In the genomic region with DNA sequence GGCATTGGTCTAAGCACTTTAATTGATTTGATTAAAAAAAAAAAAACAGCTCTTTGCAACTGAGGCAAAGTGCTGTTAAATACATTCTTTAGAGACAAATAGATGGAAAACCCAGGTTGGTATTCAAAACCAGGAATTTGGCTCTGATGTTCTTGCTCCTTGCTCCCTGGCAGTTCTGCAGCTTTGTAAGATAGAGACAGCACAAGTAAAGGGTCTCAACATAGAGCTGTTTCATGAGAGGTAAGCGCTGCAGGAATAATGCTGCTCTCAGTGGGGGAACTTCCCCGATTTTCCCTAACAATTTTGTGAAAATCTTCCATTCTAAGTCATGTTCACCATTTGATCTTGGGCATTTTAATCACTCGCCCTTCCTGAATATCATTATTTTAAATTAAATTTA, we compare ENCODE assay signal across 1 cellular context.
TF ChIP-seq lines count a peak whose summit lies in the region.

No MANE protein-coding gene starts in this region.

TF ChIP-seq in GM23338, 12 proteins besides CTCF, POLR2A, EP300 and RAD21 (continued from another document):
- TF ChIP-seq, protein P1, sequence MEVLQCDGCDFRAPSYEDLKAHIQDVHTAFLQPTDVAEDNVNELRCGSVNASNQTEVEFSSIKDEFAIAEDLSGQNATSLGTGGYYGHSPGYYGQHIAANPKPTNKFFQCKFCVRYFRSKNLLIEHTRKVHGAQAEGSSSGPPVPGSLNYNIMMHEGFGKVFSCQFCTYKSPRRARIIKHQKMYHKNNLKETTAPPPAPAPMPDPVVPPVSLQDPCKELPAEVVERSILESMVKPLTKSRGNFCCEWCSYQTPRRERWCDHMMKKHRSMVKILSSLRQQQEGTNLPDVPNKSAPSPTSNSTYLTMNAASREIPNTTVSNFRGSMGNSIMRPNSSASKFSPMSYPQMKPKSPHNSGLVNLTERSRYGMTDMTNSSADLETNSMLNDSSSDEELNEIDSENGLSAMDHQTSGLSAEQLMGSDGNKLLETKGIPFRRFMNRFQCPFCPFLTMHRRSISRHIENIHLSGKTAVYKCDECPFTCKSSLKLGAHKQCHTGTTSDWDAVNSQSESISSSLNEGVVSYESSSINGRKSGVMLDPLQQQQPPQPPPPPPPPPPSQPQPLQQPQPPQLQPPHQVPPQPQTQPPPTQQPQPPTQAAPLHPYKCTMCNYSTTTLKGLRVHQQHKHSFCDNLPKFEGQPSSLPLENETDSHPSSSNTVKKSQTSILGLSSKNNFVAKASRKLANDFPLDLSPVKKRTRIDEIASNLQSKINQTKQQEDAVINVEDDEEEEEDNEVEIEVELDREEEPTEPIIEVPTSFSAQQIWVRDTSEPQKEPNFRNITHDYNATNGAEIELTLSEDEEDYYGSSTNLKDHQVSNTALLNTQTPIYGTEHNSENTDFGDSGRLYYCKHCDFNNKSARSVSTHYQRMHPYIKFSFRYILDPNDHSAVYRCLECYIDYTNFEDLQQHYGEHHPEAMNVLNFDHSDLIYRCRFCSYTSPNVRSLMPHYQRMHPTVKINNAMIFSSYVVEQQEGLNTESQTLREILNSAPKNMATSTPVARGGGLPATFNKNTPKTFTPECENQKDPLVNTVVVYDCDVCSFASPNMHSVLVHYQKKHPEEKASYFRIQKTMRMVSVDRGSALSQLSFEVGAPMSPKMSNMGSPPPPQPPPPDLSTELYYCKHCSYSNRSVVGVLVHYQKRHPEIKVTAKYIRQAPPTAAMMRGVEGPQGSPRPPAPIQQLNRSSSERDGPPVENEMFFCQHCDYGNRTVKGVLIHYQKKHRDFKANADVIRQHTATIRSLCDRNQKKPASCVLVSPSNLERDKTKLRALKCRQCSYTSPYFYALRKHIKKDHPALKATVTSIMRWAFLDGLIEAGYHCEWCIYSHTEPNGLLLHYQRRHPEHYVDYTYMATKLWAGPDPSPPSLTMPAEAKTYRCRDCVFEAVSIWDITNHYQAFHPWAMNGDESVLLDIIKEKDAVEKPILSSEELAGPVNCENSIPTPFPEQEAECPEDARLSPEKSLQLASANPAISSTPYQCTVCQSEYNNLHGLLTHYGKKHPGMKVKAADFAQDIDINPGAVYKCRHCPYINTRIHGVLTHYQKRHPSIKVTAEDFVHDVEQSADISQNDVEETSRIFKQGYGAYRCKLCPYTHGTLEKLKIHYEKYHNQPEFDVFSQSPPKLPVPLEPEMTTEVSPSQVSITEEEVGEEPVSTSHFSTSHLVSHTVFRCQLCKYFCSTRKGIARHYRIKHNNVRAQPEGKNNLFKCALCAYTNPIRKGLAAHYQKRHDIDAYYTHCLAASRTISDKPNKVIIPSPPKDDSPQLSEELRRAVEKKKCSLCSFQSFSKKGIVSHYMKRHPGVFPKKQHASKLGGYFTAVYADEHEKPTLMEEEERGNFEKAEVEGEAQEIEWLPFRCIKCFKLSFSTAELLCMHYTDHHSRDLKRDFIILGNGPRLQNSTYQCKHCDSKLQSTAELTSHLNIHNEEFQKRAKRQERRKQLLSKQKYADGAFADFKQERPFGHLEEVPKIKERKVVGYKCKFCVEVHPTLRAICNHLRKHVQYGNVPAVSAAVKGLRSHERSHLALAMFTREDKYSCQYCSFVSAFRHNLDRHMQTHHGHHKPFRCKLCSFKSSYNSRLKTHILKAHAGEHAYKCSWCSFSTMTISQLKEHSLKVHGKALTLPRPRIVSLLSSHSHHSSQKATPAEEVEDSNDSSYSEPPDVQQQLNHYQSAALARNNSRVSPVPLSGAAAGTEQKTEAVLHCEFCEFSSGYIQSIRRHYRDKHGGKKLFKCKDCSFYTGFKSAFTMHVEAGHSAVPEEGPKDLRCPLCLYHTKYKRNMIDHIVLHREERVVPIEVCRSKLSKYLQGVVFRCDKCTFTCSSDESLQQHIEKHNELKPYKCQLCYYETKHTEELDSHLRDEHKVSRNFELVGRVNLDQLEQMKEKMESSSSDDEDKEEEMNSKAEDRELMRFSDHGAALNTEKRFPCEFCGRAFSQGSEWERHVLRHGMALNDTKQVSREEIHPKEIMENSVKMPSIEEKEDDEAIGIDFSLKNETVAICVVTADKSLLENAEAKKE (CRISPR knock-in tag; IDR thresholded peaks at IDR 0.05) = no peak
- no peak for TF ChIP-seq POLR2AphosphoS5 (IDR thresholded peaks at IDR 0.05; ENCODE audit: low read depth)
